ENCODE assay signal across 1 cellular context in the genomic region with DNA sequence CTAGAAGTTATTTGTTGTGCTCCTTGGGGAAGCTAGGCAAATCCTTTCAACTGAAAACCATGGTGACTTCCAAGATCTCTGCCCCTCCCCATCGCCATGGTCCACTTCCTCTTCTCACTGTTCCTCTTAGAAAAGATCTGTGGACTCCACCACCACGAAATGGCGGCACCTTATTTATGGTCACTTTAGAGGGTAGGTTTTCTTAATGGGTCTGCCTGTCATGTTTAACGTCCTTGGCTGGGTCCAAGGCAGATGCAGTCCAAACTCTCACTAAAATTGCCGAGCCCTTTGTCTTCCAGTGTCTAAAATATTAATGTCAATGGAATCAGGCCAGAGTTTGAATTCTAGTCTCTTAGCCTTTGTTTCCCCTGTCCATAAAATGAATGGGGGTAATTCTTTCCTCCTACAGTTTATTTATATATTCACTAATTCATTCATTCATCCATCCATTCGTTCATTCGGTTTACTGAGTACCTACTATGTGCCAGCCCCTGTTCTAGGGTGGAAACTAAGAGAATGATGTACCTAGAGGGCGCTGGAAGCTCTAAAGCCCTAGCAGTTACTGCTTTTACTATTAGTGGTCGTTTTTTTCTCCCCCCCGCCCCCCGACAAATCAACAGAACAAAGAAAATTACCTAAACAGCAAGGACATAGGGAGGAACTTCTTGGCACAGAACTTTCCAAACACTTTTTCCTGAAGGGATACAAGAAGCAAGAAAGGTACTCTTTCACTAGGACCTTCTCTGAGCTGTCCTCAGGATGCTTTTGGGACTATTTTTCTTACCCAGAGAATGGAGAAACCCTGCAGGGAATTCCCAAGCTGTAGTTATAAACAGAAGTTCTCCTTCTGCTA.
TF ChIP-seq lines count a peak whose summit lies in the region.

No MANE protein-coding gene starts in this region.

TF ChIP-seq in K562, 482 proteins besides CTCF, POLR2A, EP300 and RAD21 (continued from another document and continues in another):
- TF ChIP-seq, protein P1, sequence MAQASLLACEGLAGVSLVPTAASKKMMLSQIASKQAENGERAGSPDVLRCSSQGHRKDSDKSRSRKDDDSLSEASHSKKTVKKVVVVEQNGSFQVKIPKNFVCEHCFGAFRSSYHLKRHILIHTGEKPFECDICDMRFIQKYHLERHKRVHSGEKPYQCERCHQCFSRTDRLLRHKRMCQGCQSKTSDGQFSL (CRISPR knock-in tag; IDR thresholded peaks at IDR 0.05), result 0 out of 2 replicates have a peak, but pooled peaks have one; percentile 33
- TF ChIP-seq, protein P1 (tag; IDR thresholded peaks at IDR 0.05), result 0 out of 4 replicates have a peak, but pooled peaks of 1 of the 2 experiments have one; percentile 2
- TF ChIP-seq, protein P2, sequence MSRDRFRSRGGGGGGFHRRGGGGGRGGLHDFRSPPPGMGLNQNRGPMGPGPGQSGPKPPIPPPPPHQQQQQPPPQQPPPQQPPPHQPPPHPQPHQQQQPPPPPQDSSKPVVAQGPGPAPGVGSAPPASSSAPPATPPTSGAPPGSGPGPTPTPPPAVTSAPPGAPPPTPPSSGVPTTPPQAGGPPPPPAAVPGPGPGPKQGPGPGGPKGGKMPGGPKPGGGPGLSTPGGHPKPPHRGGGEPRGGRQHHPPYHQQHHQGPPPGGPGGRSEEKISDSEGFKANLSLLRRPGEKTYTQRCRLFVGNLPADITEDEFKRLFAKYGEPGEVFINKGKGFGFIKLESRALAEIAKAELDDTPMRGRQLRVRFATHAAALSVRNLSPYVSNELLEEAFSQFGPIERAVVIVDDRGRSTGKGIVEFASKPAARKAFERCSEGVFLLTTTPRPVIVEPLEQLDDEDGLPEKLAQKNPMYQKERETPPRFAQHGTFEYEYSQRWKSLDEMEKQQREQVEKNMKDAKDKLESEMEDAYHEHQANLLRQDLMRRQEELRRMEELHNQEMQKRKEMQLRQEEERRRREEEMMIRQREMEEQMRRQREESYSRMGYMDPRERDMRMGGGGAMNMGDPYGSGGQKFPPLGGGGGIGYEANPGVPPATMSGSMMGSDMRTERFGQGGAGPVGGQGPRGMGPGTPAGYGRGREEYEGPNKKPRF (IDR thresholded peaks at IDR 0.05; ENCODE audit: low read depth, low read length), result no peak
- TF ChIP-seq, protein P3, sequence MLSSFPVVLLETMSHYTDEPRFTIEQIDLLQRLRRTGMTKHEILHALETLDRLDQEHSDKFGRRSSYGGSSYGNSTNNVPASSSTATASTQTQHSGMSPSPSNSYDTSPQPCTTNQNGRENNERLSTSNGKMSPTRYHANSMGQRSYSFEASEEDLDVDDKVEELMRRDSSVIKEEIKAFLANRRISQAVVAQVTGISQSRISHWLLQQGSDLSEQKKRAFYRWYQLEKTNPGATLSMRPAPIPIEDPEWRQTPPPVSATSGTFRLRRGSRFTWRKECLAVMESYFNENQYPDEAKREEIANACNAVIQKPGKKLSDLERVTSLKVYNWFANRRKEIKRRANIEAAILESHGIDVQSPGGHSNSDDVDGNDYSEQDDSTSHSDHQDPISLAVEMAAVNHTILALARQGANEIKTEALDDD (IDR thresholded peaks at IDR 0.05), result 0 out of 2 replicates have a peak, but pooled peaks have one; percentile 13
- TF ChIP-seq RUNX1 (IDR thresholded peaks at IDR 0.05; ENCODE audit: low read depth) (no peak), GATAD2B (IDR thresholded peaks at IDR 0.05; ENCODE audit: borderline replicate concordance) (0 out of 2 replicates have a peak, but pooled peaks have one; percentile 30), IFI16 (CRISPR knock-in tag; IDR thresholded peaks at IDR 0.05) (no peak), HLTF (IDR thresholded peaks at IDR 0.05) (no peak), FOXA3 (CRISPR knock-in tag; conservative IDR thresholded peaks at IDR 0.05 in 1 of 2, IDR thresholded peaks at IDR 0.05 in 1 of 2) (0 out of 4 replicates have a peak, but pooled peaks of 1 of the 2 experiments have one; percentile 9), ZNF253 (CRISPR knock-in tag; conservative IDR thresholded peaks at IDR 0.05) (no peak), ETV1 (tag; conservative IDR thresholded peaks at IDR 0.05; ENCODE audit: low read depth) (no peak), TEAD2 (tag; IDR thresholded peaks at IDR 0.05) (no peak), KLF6 (CRISPR knock-in tag; IDR thresholded peaks at IDR 0.05; ENCODE audit: borderline replicate concordance) (peak; percentile 41; the same call in 1 of the 2 replicates), CTBP1 (IDR thresholded peaks at IDR 0.05; ENCODE audit: borderline replicate concordance) (no peak), SAFB2 (IDR thresholded peaks at IDR 0.05; ENCODE audit: borderline replicate concordance, low read depth, low read length, severe bottlenecking) (no peak), FOXK1 (CRISPR knock-in tag; IDR thresholded peaks at IDR 0.05; ENCODE audit: borderline replicate concordance) (no peak), ELF2 (CRISPR knock-in tag; IDR thresholded peaks at IDR 0.05) (no peak), HDAC1 (IDR thresholded peaks at IDR 0.05) (peak in 1 of 2 experiments; percentile 57; a peak in 1 of 4 replicates), CHD1 (IDR thresholded peaks at IDR 0.05; ENCODE audit: low read length) (no peak), ZNF24 (IDR thresholded peaks at IDR 0.05) (peak; percentile 99), ZNF175 (CRISPR knock-in tag; IDR thresholded peaks at IDR 0.05; ENCODE audit: low read depth) (no peak), MTA2 (IDR thresholded peaks at IDR 0.05; ENCODE audit: low read depth) (no peak), MYBL2 (IDR thresholded peaks at IDR 0.05; ENCODE audit: low read depth) (no peak), MYBL2 (CRISPR knock-in tag; IDR thresholded peaks at IDR 0.05; ENCODE audit: borderline replicate concordance) (no peak), JUND (IDR thresholded peaks at IDR 0.05; ENCODE audit: borderline replicate concordance, low read depth, low read length) (no peak), JUND (tag; IDR thresholded peaks at IDR 0.05; ENCODE audit: borderline replicate concordance, low read depth, low read length) (0 out of 3 replicates have a peak, but pooled peaks have one; percentile 20)
- TF ChIP-seq, protein P4, sequence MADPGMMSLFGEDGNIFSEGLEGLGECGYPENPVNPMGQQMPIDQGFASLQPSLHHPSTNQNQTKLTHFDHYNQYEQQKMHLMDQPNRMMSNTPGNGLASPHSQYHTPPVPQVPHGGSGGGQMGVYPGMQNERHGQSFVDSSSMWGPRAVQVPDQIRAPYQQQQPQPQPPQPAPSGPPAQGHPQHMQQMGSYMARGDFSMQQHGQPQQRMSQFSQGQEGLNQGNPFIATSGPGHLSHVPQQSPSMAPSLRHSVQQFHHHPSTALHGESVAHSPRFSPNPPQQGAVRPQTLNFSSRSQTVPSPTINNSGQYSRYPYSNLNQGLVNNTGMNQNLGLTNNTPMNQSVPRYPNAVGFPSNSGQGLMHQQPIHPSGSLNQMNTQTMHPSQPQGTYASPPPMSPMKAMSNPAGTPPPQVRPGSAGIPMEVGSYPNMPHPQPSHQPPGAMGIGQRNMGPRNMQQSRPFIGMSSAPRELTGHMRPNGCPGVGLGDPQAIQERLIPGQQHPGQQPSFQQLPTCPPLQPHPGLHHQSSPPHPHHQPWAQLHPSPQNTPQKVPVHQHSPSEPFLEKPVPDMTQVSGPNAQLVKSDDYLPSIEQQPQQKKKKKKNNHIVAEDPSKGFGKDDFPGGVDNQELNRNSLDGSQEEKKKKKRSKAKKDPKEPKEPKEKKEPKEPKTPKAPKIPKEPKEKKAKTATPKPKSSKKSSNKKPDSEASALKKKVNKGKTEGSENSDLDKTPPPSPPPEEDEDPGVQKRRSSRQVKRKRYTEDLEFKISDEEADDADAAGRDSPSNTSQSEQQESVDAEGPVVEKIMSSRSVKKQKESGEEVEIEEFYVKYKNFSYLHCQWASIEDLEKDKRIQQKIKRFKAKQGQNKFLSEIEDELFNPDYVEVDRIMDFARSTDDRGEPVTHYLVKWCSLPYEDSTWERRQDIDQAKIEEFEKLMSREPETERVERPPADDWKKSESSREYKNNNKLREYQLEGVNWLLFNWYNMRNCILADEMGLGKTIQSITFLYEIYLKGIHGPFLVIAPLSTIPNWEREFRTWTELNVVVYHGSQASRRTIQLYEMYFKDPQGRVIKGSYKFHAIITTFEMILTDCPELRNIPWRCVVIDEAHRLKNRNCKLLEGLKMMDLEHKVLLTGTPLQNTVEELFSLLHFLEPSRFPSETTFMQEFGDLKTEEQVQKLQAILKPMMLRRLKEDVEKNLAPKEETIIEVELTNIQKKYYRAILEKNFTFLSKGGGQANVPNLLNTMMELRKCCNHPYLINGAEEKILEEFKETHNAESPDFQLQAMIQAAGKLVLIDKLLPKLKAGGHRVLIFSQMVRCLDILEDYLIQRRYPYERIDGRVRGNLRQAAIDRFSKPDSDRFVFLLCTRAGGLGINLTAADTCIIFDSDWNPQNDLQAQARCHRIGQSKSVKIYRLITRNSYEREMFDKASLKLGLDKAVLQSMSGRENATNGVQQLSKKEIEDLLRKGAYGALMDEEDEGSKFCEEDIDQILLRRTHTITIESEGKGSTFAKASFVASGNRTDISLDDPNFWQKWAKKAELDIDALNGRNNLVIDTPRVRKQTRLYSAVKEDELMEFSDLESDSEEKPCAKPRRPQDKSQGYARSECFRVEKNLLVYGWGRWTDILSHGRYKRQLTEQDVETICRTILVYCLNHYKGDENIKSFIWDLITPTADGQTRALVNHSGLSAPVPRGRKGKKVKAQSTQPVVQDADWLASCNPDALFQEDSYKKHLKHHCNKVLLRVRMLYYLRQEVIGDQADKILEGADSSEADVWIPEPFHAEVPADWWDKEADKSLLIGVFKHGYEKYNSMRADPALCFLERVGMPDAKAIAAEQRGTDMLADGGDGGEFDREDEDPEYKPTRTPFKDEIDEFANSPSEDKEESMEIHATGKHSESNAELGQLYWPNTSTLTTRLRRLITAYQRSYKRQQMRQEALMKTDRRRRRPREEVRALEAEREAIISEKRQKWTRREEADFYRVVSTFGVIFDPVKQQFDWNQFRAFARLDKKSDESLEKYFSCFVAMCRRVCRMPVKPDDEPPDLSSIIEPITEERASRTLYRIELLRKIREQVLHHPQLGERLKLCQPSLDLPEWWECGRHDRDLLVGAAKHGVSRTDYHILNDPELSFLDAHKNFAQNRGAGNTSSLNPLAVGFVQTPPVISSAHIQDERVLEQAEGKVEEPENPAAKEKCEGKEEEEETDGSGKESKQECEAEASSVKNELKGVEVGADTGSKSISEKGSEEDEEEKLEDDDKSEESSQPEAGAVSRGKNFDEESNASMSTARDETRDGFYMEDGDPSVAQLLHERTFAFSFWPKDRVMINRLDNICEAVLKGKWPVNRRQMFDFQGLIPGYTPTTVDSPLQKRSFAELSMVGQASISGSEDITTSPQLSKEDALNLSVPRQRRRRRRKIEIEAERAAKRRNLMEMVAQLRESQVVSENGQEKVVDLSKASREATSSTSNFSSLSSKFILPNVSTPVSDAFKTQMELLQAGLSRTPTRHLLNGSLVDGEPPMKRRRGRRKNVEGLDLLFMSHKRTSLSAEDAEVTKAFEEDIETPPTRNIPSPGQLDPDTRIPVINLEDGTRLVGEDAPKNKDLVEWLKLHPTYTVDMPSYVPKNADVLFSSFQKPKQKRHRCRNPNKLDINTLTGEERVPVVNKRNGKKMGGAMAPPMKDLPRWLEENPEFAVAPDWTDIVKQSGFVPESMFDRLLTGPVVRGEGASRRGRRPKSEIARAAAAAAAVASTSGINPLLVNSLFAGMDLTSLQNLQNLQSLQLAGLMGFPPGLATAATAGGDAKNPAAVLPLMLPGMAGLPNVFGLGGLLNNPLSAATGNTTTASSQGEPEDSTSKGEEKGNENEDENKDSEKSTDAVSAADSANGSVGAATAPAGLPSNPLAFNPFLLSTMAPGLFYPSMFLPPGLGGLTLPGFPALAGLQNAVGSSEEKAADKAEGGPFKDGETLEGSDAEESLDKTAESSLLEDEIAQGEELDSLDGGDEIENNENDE (IDR thresholded peaks at IDR 0.05; ENCODE audit: low read depth, low read length), result no peak
- TF ChIP-seq, protein P5, sequence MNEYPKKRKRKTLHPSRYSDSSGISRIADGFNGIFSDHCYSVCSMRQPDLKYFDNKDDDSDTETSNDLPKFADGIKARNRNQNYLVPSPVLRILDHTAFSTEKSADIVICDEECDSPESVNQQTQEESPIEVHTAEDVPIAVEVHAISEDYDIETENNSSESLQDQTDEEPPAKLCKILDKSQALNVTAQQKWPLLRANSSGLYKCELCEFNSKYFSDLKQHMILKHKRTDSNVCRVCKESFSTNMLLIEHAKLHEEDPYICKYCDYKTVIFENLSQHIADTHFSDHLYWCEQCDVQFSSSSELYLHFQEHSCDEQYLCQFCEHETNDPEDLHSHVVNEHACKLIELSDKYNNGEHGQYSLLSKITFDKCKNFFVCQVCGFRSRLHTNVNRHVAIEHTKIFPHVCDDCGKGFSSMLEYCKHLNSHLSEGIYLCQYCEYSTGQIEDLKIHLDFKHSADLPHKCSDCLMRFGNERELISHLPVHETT (CRISPR knock-in tag; conservative IDR thresholded peaks at IDR 0.05 in 1 of 2, IDR thresholded peaks at IDR 0.05 in 1 of 2), result peak in 1 of 2 experiments; percentile 75; a peak in 2 of 4 replicates
- TF ChIP-seq, protein P6, sequence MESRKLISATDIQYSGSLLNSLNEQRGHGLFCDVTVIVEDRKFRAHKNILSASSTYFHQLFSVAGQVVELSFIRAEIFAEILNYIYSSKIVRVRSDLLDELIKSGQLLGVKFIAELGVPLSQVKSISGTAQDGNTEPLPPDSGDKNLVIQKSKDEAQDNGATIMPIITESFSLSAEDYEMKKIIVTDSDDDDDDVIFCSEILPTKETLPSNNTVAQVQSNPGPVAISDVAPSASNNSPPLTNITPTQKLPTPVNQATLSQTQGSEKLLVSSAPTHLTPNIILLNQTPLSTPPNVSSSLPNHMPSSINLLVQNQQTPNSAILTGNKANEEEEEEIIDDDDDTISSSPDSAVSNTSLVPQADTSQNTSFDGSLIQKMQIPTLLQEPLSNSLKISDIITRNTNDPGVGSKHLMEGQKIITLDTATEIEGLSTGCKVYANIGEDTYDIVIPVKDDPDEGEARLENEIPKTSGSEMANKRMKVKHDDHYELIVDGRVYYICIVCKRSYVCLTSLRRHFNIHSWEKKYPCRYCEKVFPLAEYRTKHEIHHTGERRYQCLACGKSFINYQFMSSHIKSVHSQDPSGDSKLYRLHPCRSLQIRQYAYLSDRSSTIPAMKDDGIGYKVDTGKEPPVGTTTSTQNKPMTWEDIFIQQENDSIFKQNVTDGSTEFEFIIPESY (CRISPR knock-in tag; IDR thresholded peaks at IDR 0.05), result 0 out of 2 replicates have a peak, but pooled peaks have one; percentile 10
- TF ChIP-seq, protein P7, sequence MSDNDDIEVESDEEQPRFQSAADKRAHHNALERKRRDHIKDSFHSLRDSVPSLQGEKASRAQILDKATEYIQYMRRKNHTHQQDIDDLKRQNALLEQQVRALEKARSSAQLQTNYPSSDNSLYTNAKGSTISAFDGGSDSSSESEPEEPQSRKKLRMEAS (CRISPR knock-in tag; IDR thresholded peaks at IDR 0.05), result no peak
